In genomic region chr6:32974541-32975308, GRCh38 we compare ENCODE assay signal across 8 cellular contexts. TPM values are rescaled to one million over a fixed set of nuclear protein-coding genes. Genes with fewer than 3 reads are reported as not detected.
DNase-seq lines count a peak whose midpoint lies in the region; ATAC-seq and TF ChIP-seq lines count a peak whose summit lies in the region.

No MANE protein-coding gene starts in this region.

- in situ Hi-C loops in gastrocnemius medialis (cut with MboI; ENCODE audit: low sequenced_read_pairs in 4 of 4) = loop anchor here (5.0 to 25.0 kb wide), 5 partner anchors 37 to 1012 kb away; partner anchors contain the start of genes AGER (in 3 of the 4), AGPAT1 (in 3 of the 4), GPSM3 (in 3 of the 4) and PBX2 (in 3 of the 4)

- intact Hi-C loops in gastrocnemius medialis (cut with DNase I; ENCODE audit: low total_unique reads) = loop anchor here (5.0 kb wide), 2 partner anchors 1152 to 1312 kb away; partner anchors contain the start of genes C6orf47 and GPANK1

- H3K27ac ChIP-seq in SJSA1 = no peak overlapping the region
- peak overlapping the region; percentile 80 to 100 (median 98) for H3K27ac ChIP-seq in gastrocnemius medialis

- H3K4me3 ChIP-seq in SJSA1 (peak overlapping the region; percentile 57), fibroblast of mammary gland (ENCODE audit: control insufficient read depth, low read depth, low read length) (peak overlapping the region; percentile 68), gastrocnemius medialis (peak overlapping the region; percentile 95 to 97 (median 96))

- peaks cover 19% of the 10 kb centered on the region for H3K4me1 ChIP-seq in SJSA1 (replicated peaks)
- peaks cover 28 to 40% of the 10 kb centered on the region in 2 donors for H3K4me1 ChIP-seq in gastrocnemius medialis

- H3K36me3 ChIP-seq in SJSA1 (peaks cover 87% of the 10 kb centered on the region), gastrocnemius medialis (peaks cover 2 to 66% of the 10 kb centered on the region in 2 donors)

- no peak for ATAC-seq in gastrocnemius medialis
- ATAC-seq in GM19035 (IDR thresholded peaks at IDR 0.05; ENCODE audit: unreplicated experiment) = no peak
- ATAC-seq in GM19351 (IDR thresholded peaks at IDR 0.05; ENCODE audit: unreplicated experiment) = no peak

- DNase-seq in SJSA1 (ENCODE audit: low read depth in 1 of 2, low spot score in 2 of 2) (peak in 1 of 2 experiments; percentile 20), fibroblast of mammary gland (ENCODE audit: low read depth) (no peak), gastrocnemius medialis (no peak), germinal center (ENCODE audit: low spot score) (no peak), NCI-H146 (lab: John Stamatoyannopoulos, UW) (no peak)

- no peak for TF ChIP-seq CTCF in fibroblast of mammary gland (conservative IDR thresholded peaks at IDR 0.05; ENCODE audit: control insufficient read depth, insufficient read depth, low read depth, low read length)
- TF ChIP-seq CTCF in gastrocnemius medialis (IDR thresholded peaks at IDR 0.05 in 4 of 5, conservative IDR thresholded peaks at IDR 0.05 in 1 of 5) = no peak

- no peaks in the 10 kb centered on the region for H3K9me3 ChIP-seq in SJSA1 (replicated peaks)
- no peaks in the 10 kb centered on the region for H3K9me3 ChIP-seq in gastrocnemius medialis

- TF ChIP-seq POLR2A in GM19099 (IDR thresholded peaks at IDR 0.05; ENCODE audit: extremely low read depth, insufficient read length, low read depth) (peak; percentile 22), gastrocnemius medialis (IDR thresholded peaks at IDR 0.05) (no peak)

- H3K27me3 ChIP-seq in SJSA1 (replicated peaks) (no peaks in the 10 kb centered on the region), gastrocnemius medialis (no peaks in the 10 kb centered on the region)

RNA-seq across cellular contexts. Expression of gene BRD2, which starts 6.3 kb away (rescaled TPM):
- total RNA-seq in SJSA1 (2014; rRNA removed; shearing (Covaris generic)) = 76.3 and 118 TPM in 2 replicates
- total RNA-seq in gastrocnemius medialis = 100 to 1,000 TPM in 1 of 4 donors, 10 to 100 TPM in 3; 62.5 to 108 (median 86.6) TPM

RNA-seq across cellular contexts. Expression of gene HLA-DMA, which starts 21.8 kb away (rescaled TPM):
- 0.24 TPM in 1 of 2 replicates, not detected in the other for total RNA-seq in SJSA1 (2014; rRNA removed; shearing (Covaris generic))
- total RNA-seq in gastrocnemius medialis = 10 to 100 TPM in 1 of 4 donors, 1 to 10 TPM in 3; 3.6 to 22.8 (median 6.3) TPM

RNA-seq across cellular contexts. Expression of gene HLA-DMB, which starts 33.9 kb away (rescaled TPM):
- not detected in 2 replicates for total RNA-seq in SJSA1 (2014; rRNA removed; shearing (Covaris generic))
- total RNA-seq in gastrocnemius medialis = 1 to 10 TPM; 4.3 to 8.1 (median 5.6) TPM

RNA-seq across cellular contexts. Expression of gene HLA-DOA, which starts 34.7 kb away (rescaled TPM):
- total RNA-seq in SJSA1 (2014; rRNA removed; shearing (Covaris generic)) = not detected in 2 replicates
- 1 to 10 TPM in 2 of 4 donors, under 1 TPM in 2; 0.20 to 2.9 (median 0.86) TPM for total RNA-seq in gastrocnemius medialis
